8 cellular contexts compared by ENCODE assay signal in the genomic region with DNA sequence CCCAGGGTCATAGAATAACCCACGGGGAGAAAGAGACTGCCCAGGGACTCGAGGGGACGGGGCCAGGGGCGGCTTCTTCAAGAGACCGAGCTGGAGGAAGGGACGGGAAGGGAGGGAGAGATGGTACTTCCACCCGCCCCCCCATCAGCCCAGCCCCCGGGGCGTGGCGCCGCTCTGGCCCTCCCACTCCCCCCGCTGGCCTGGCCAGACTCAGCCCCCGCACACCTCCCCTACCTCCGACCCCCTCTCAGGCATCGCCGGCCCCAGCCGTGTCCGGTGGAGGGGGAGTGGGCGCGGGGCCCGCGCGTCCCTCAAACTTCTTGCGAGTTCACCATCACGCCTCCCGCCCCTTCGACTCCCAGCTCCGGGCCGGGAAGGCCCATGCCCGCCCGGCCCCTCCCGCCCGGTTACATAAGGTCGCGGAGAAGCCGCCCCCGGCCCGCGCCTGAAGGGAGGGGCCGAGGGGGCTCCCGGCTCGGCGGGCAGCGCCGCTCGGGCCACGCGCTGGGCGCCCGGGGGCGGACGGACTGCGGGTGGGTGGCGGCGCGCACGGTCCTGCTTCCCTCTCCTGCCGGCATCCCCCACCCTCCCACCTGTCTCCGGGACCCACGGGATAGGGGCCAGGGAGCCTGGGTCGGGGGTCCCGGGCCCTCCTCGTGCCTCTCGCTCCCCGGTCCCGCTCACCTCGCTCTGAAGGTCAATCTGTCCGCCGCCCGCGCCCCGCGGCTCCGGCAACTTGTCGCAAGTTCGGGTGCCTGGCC. TPM values are rescaled to one million over a fixed set of nuclear protein-coding genes. Genes with fewer than 3 reads are reported as not detected.
DNase-seq lines count a peak whose midpoint lies in the region; ATAC-seq, FAIRE-seq and TF ChIP-seq lines count a peak whose summit lies in the region.

No MANE protein-coding gene starts in this region.

- peaks cover 21% of the 10 kb centered on the region for H4K20me1 ChIP-seq in BLaER1
- peaks cover 16% of the 10 kb centered on the region for H4K20me1 ChIP-seq in OCI-LY3 (ENCODE audit: insufficient read depth, low read length)

- no peaks in the 10 kb centered on the region for H3K36me3 ChIP-seq in BLaER1
- peaks cover 29% of the 10 kb centered on the region for H3K36me3 ChIP-seq in OCI-LY3 (replicated peaks; ENCODE audit: low read depth, low read length)
- H3K36me3 ChIP-seq in esophagus (ENCODE audit: control insufficient read depth in 2 of 2, insufficient read depth in 2 of 2, low read length in 1 of 2), result peaks cover 0 to 5% of the 10 kb centered on the region in 2 donors
- H3K36me3 ChIP-seq in mucosa of rectum (ENCODE audit: control insufficient read depth in 2 of 2, insufficient read depth in 2 of 2, low read length in 2 of 2), result peaks cover 0 to 3% of the 10 kb centered on the region in 2 donors

- WGBS in esophagus, 2 donors, result 1% methylated on average over 33 to 76 of the region's 76 CpGs

- peak overlapping the region; percentile 94 for H3K27ac ChIP-seq in BLaER1
- H3K27ac ChIP-seq in OCI-LY3 (ENCODE audit: low read length), result peak overlapping the region; percentile 96
- peak overlapping the region; percentile 95 to 96 for H3K27ac ChIP-seq in esophagus (ENCODE audit: low read depth in 2 of 2, low read length in 1 of 2)
- peak overlapping the region; percentile 93 to 94 for H3K27ac ChIP-seq in mucosa of rectum (ENCODE audit: low read depth in 2 of 2, low read length in 2 of 2)

- H3K4me1 ChIP-seq in BLaER1 (peaks cover 54% of the 10 kb centered on the region), OCI-LY3 (ENCODE audit: low read length) (peaks cover 32% of the 10 kb centered on the region), esophagus (ENCODE audit: control insufficient read depth in 2 of 2, insufficient read depth in 2 of 2, low read length in 1 of 2) (peaks cover 7 to 19% of the 10 kb centered on the region in 2 donors), mucosa of rectum (ENCODE audit: control insufficient read depth in 2 of 2, insufficient read depth in 2 of 2, low read length in 2 of 2) (peaks cover 23 to 31% of the 10 kb centered on the region in 2 donors)

- peak; percentile 15 for ATAC-seq in HG03520 (IDR thresholded peaks at IDR 0.05; ENCODE audit: unreplicated experiment)

- DNase-seq in GM19239 (ENCODE audit: insufficient read length, low spot score), result peak; percentile 72
- DNase-seq in activated T-cell treated with anti-CD3 and anti-CD28 coated beads, Interleukin-2, amount 50 U/mL, for 48 hours, result peak; percentile 74 to 80
- peak; percentile 59 for DNase-seq in stimulated activated CD8-positive, alpha-beta memory T cell treated with anti-CD3 and anti-CD28 coated beads, Interleukin-4, amount 100 ng/mL, for 24 hours (ENCODE audit: low read depth)

- no peak for TF ChIP-seq CTCF in OCI-LY3 (IDR thresholded peaks at IDR 0.05; ENCODE audit: low read depth, low read length)

- peaks cover 41% of the 10 kb centered on the region for H3K79me2 ChIP-seq in OCI-LY3 (ENCODE audit: low read length)

- peak overlapping the region; percentile 100 for H3K4me2 ChIP-seq in BLaER1
- peak overlapping the region; percentile 65 for H3K4me2 ChIP-seq in OCI-LY3 (ENCODE audit: low read length)

- no peak overlapping the region for H2AFZ ChIP-seq in OCI-LY3 (ENCODE audit: low read depth, low read length)

- peak overlapping the region; percentile 96 for H3K9ac ChIP-seq in BLaER1
- peak overlapping the region; percentile 99 for H3K9ac ChIP-seq in OCI-LY3 (ENCODE audit: low read length)
- peak overlapping the region; percentile 76 to 96 for H3K9ac ChIP-seq in mucosa of rectum (ENCODE audit: low read depth in 1 of 2, low read length in 2 of 2)

- FAIRE-seq in GM19239 (lab: Jason Lieb, UNC), result peak; percentile 76

- H3K27me3 ChIP-seq in BLaER1 (no peaks in the 10 kb centered on the region), OCI-LY3 (ENCODE audit: low read depth, low read length) (no peaks in the 10 kb centered on the region), esophagus (ENCODE audit: control insufficient read depth in 1 of 2, insufficient read depth in 2 of 2, low read length in 2 of 2) (no peaks in the 10 kb centered on the region), mucosa of rectum (ENCODE audit: control insufficient read depth in 2 of 2, insufficient read depth in 2 of 2, low read length in 2 of 2) (no peaks in the 10 kb centered on the region)

- H3K4me3 ChIP-seq in BLaER1 (peak overlapping the region; percentile 90), OCI-LY3 (ENCODE audit: low read length) (peak overlapping the region; percentile 86), esophagus (ENCODE audit: low read depth in 1 of 2, low read length in 2 of 2) (peak overlapping the region; percentile 71 to 90), mucosa of rectum (ENCODE audit: low read length in 2 of 2) (peak overlapping the region; percentile 78 to 82)

- H3K9me3 ChIP-seq in BLaER1, result no peaks in the 10 kb centered on the region
- H3K9me3 ChIP-seq in OCI-LY3 (ENCODE audit: insufficient read depth, low read length), result no peaks in the 10 kb centered on the region
- H3K9me3 ChIP-seq in esophagus (ENCODE audit: control insufficient read depth in 2 of 2, insufficient read depth in 1 of 2, low read depth in 1 of 2, low read length in 1 of 2), result no peaks in the 10 kb centered on the region
- no peaks in the 10 kb centered on the region for H3K9me3 ChIP-seq in mucosa of rectum (ENCODE audit: control insufficient read depth in 2 of 2, low read length in 2 of 2)

RNA-seq across cellular contexts. Expression of a gene that starts 0.6 kb away (rescaled TPM):
- polyA plus RNA-seq in esophagus, result 10 to 100 TPM in 1 of 2 donors, 1 to 10 TPM in 1; 8.9 to 15.0 TPM

RNA-seq across cellular contexts. Expression of a gene that starts 12.4 kb away (rescaled TPM):
- 10 to 100 TPM in 1 of 2 donors, 1 to 10 TPM in 1; 1.6 to 13.4 TPM for polyA plus RNA-seq in esophagus

RNA-seq across cellular contexts. Expression of a gene that starts 44.9 kb away (rescaled TPM):
- polyA plus RNA-seq in esophagus, result 1 to 10 TPM; 1.6 to 3.3 TPM

RNA-seq across cellular contexts. Expression of a gene that starts 45.7 kb away (rescaled TPM):
- polyA plus RNA-seq in esophagus, result 1 to 10 TPM; 7.3 to 8.9 TPM

RNA-seq across cellular contexts. Expression of a gene that starts 52.6 kb away (rescaled TPM):
- polyA plus RNA-seq in esophagus, result 100 to 1,000 TPM; 179 to 226 TPM

Comparison
In these comparisons a context has a peak if more than half of its experiments do, and no peak if none do; other contexts are left out.
1. Peak in every context shown above with its lines: DNase-seq, ATAC-seq, H3K4me3 ChIP-seq and H3K27ac ChIP-seq.